ENCODE assay signal across 20 cellular contexts in genomic region chr20:38935967-38936407, GRCh38. TPM values are rescaled to one million over a fixed set of nuclear protein-coding genes. Genes with fewer than 3 reads are reported as not detected.
DNase-seq lines count a peak whose midpoint lies in the region; ATAC-seq, FAIRE-seq and TF ChIP-seq lines count a peak whose summit lies in the region.
"Had no signal": no experiment of that assay in that cellular context is flagged by ENCODE, and none has a peak within 500 bp of the region (broad histone marks: within the 10 kb centered on the region; RNA-seq: fewer than 3 reads in every experiment).

No MANE protein-coding gene starts in this region.

- peaks cover 2% of the 10 kb centered on the region for H3K36me3 Mint-ChIP-seq in activated naive CD4-positive, alpha-beta T cell treated with anti-CD3 and anti-CD28 coated beads for 36 hours (ENCODE audit: low read depth)
- H3K36me3 Mint-ChIP-seq: CD8-positive, alpha-beta memory T cell; natural killer cell had no signal

- 100% methylated on average over 3 of the region's 5 CpGs; no CpG with 5 or more reads in 1 of the 2 experiments for WGBS in IMR-90 (ENCODE audit: extremely low coverage in 2 of 2, insufficient read length in 1 of 2), 2 experiments

- H3K79me2 ChIP-seq in MM.1S (ENCODE audit: low read length): peaks cover 100% of the 10 kb centered on the region

- H3K4ac ChIP-seq in IMR-90 (ENCODE audit: low read depth, low read length): peak overlapping the region; percentile 43; the same call in 1 of the 2 replicates

- peak overlapping the region; percentile 55 for H3K14ac ChIP-seq in IMR-90 (replicated peaks; ENCODE audit: low read depth, low read length)

- H3K4me3 ChIP-seq in IMR-90 (ENCODE audit: insufficient read depth, low read depth, low read length) (no peak overlapping the region), bronchial epithelial cell (ENCODE audit: low read depth, low read length) (no peak overlapping the region), MM.1S (ENCODE audit: low read length) (no peak overlapping the region)
- H3K4me3 ChIP-seq: lung, thoracic aorta had no signal

- peak overlapping the region in 1 of 2 experiments; percentile 37; a peak in 2 of 4 replicates for H4K8ac ChIP-seq in IMR-90 (ENCODE audit: low read depth in 2 of 2, low read length in 2 of 2)

- no peak overlapping the region for H2AK9ac ChIP-seq in IMR-90 (replicated peaks; ENCODE audit: low read depth, low read length, poor library complexity)

- H2AFZ ChIP-seq in IMR-90 (replicated peaks; ENCODE audit: low read length, poor library complexity): no peak overlapping the region
- no peak overlapping the region for H2AFZ ChIP-seq in MM.1S (ENCODE audit: low read length)

- H3K9me1 ChIP-seq in IMR-90 (ENCODE audit: insufficient read depth, low read length): peaks cover 26% of the 10 kb centered on the region

- H3K9me3 ChIP-seq in IMR-90 (ENCODE audit: control insufficient read depth, insufficient read depth, low read length) (no peaks in the 10 kb centered on the region), MM.1S (replicated peaks; ENCODE audit: insufficient read depth, low read length) (no peaks in the 10 kb centered on the region)
- H3K9me3 ChIP-seq: thoracic aorta had no signal

- no TSS peak for BruUV-seq in IMR-90 (replicated peaks; lab: Mats Ljungman, UMichigan)

- no peak overlapping the region for H3K56ac ChIP-seq in IMR-90 (ENCODE audit: extremely low read depth, insufficient read depth, low read length)

- dilution Hi-C loops in IMR-90 (cut with HindIII; ENCODE audit: low sequenced_read_pairs, unreplicated experiment): no loop called here

- H3K18ac ChIP-seq in IMR-90 (ENCODE audit: low read depth, low read length): no peak overlapping the region

- H3K4me3 Mint-ChIP-seq in activated naive CD4-positive, alpha-beta T cell treated with anti-CD3 and anti-CD28 coated beads for 36 hours: no peak overlapping the region
- H3K4me3 Mint-ChIP-seq: CD8-positive, alpha-beta memory T cell; natural killer cell had no signal

- no peak for FAIRE-seq in bronchial epithelial cell (lab: Jason Lieb, UNC)
- FAIRE-seq: frontal cortex had no signal

- H3K4me1 Mint-ChIP-seq in activated naive CD4-positive, alpha-beta T cell treated with anti-CD3 and anti-CD28 coated beads for 36 hours (ENCODE audit: low read depth): no peaks in the 10 kb centered on the region
- H3K4me1 Mint-ChIP-seq: natural killer cell had no signal

- H3K9me3 Mint-ChIP-seq in activated naive CD4-positive, alpha-beta T cell treated with anti-CD3 and anti-CD28 coated beads for 36 hours: no peaks in the 10 kb centered on the region
- H3K9me3 Mint-ChIP-seq: CD8-positive, alpha-beta memory T cell; natural killer cell had no signal

- CTCF ChIA-PET in IMR-90 (lab: Yijun Ruan, JAX): no interaction called here
- CTCF ChIA-PET in activated naive CD4-positive, alpha-beta T cell treated with anti-CD3 and anti-CD28 coated beads for 36 hours (lab: Charles Lee): interaction anchor here (1.4 kb wide), 1 partner anchor 9 kb away, joined by 4 read pairs; the partner anchor contains the start of gene FAM83D

- no peak for TF ChIP-seq POLR2A in IMR-90 (IDR thresholded peaks at IDR 0.05; ENCODE audit: low read depth, low read length)

- TF ChIP-seq RAD21 in IMR-90 (IDR thresholded peaks at IDR 0.05; ENCODE audit: low read length): no peak

- peak overlapping the region; percentile 21 for H2BK5ac ChIP-seq in IMR-90 (ENCODE audit: low read depth, low read length, poor library complexity, severe bottlenecking)

- peak; percentile 31 for DNase-seq in EL
- DNase-seq in IMR-90: no peak
- peak; percentile 78 for DNase-seq in bronchial epithelial cell (ENCODE audit: low read depth)
- DNase-seq in islet precursor cell: peak; percentile 79
- DNase-seq in stimulated activated CD4-positive, alpha-beta T cell treated with anti-CD3 and anti-CD28 coated beads, Interleukin-4, amount 100 ng/mL, for 4 hours: no peak
- DNase-seq in NCI-H526 (lab: John Stamatoyannopoulos, UW): no peak
- no peak for DNase-seq in activated naive CD4-positive, alpha-beta T cell treated with anti-CD3 and anti-CD28 coated beads for 36 hours
- no peak for DNase-seq in MM.1S
- DNase-seq: activated CD4-positive, alpha-beta T cell treated with anti-CD3 and anti-CD28 coated beads, Interleukin-2, amount 50 U/mL, for 4 hours; activated naive CD4-positive, alpha-beta T cell treated with anti-CD3 and anti-CD28 coated beads, Interleukin-2, amount 50 U/mL, for 16 hours; activated T-cell treated with anti-CD3 and anti-CD28 coated beads, Interleukin-2, amount 50 U/mL, for 1 hour; CD8-positive, alpha-beta memory T cell; DND-41; effector CD4-positive, alpha-beta T cell; natural killer cell; NCI-H2081 treated with DMSO at 0.1 percent for 48 hours; NCI-H526 treated with DMSO at 0.1 percent for 48 hours had no signal

- H3K9ac ChIP-seq in IMR-90 (ENCODE audit: low read depth, low read length) (no peak overlapping the region), MM.1S (ENCODE audit: low read length) (no peak overlapping the region)

- H2BK20ac ChIP-seq in IMR-90 (ENCODE audit: low read depth, low read length): no peak overlapping the region

- H4K91ac ChIP-seq in IMR-90 (ENCODE audit: insufficient read depth, low read depth, low read length): no peak overlapping the region

- no peak overlapping the region for H3K23ac ChIP-seq in IMR-90 (ENCODE audit: low read depth, low read length)

- no peak for TF ChIP-seq CTCF in IMR-90 (conservative IDR thresholded peaks at IDR 0.05; ENCODE audit: low read depth, low read length)
- no peak for TF ChIP-seq CTCF in bronchial epithelial cell (IDR thresholded peaks at IDR 0.05; ENCODE audit: insufficient read depth, low read length, severe bottlenecking)
- TF ChIP-seq CTCF in MM.1S (IDR thresholded peaks at IDR 0.05; ENCODE audit: low read length): no peak

- no peak overlapping the region for H2BK120ac ChIP-seq in IMR-90 (ENCODE audit: low read depth, low read length)

- intact Hi-C loops in IMR-90 (cut with micrococcal nuclease): no loop called here
- intact Hi-C loops in activated naive CD4-positive, alpha-beta T cell treated with anti-CD3 and anti-CD28 coated beads for 36 hours (cut with micrococcal nuclease): no loop called here

- no peak overlapping the region for H3K27ac Mint-ChIP-seq in activated naive CD4-positive, alpha-beta T cell treated with anti-CD3 and anti-CD28 coated beads for 36 hours
- H3K27ac Mint-ChIP-seq: natural killer cell had no signal

- H4K20me1 ChIP-seq in IMR-90 (ENCODE audit: insufficient read depth, low read length) (peaks cover 6% of the 10 kb centered on the region; the same call in 1 of the 2 replicates), MM.1S (ENCODE audit: insufficient read depth, low read length) (peaks cover 5% of the 10 kb centered on the region; the same call in 1 of the 2 replicates)

- in situ Hi-C loops in IMR-90 (cut with MboI; ENCODE audit: low sequenced_read_pairs): no loop called here

- POLR2A ChIA-PET in IMR-90 (lab: Charles Lee; ENCODE audit: unreplicated experiment): no interaction called here

- no peak overlapping the region for H3K4me2 ChIP-seq in IMR-90 (ENCODE audit: low read depth, low read length)
- no peak overlapping the region for H3K4me2 ChIP-seq in MM.1S (ENCODE audit: low read depth, low read length)

- H4K5ac ChIP-seq in IMR-90 (ENCODE audit: low read depth, low read length): 0 out of 2 replicates have a peak overlapping the region, but pooled peaks have one; percentile 1

- no peak overlapping the region for H2BK15ac ChIP-seq in IMR-90 (ENCODE audit: low read depth, low read length)

- H3K4me1 ChIP-seq in IMR-90 (ENCODE audit: control insufficient read depth, insufficient read depth, low read length) (peaks cover 10% of the 10 kb centered on the region), MM.1S (ENCODE audit: low read length) (no peaks in the 10 kb centered on the region)

- H3K27me3 ChIP-seq in IMR-90 (ENCODE audit: control insufficient read depth, insufficient read depth, low read length) (no peaks in the 10 kb centered on the region), bronchial epithelial cell (ENCODE audit: control insufficient read depth, insufficient read depth, low read length) (no peaks in the 10 kb centered on the region), MM.1S (replicated peaks; ENCODE audit: insufficient read depth, low read length) (no peaks in the 10 kb centered on the region)

- peaks cover 48 to 79% of the 10 kb centered on the region in 2 experiments for H3K79me1 ChIP-seq in IMR-90 (ENCODE audit: low read depth in 1 of 2, low read length in 2 of 2)

- H3K36me3 ChIP-seq in IMR-90 (ENCODE audit: control insufficient read depth, insufficient read depth, low read length) (no peaks in the 10 kb centered on the region), bronchial epithelial cell (ENCODE audit: control insufficient read depth, insufficient read depth, low read length) (no peaks in the 10 kb centered on the region), MM.1S (replicated peaks; ENCODE audit: insufficient read depth, low read length) (peaks cover 3% of the 10 kb centered on the region)
- H3K36me3 ChIP-seq: thoracic aorta had no signal

- no peak for ATAC-seq in IMR-90 (ENCODE audit: low read depth)
- ATAC-seq: natural killer cell had no signal

- no peaks in the 10 kb centered on the region for H3K27me3 Mint-ChIP-seq in activated naive CD4-positive, alpha-beta T cell treated with anti-CD3 and anti-CD28 coated beads for 36 hours (ENCODE audit: low read depth)

- H3K27ac ChIP-seq in IMR-90 (ENCODE audit: insufficient read depth, low read length): no peak overlapping the region
- H3K27ac ChIP-seq in MM.1S (ENCODE audit: low read length): no peak overlapping the region
- H3K27ac ChIP-seq: thoracic aorta had no signal

- no peaks in the 10 kb centered on the region for H3K9me2 ChIP-seq in MM.1S (replicated peaks; ENCODE audit: insufficient read depth, low read length)

- H3F3A ChIP-seq in MM.1S (ENCODE audit: insufficient read depth, low read length): no peaks in the 10 kb centered on the region

- H2AK5ac ChIP-seq in IMR-90 (ENCODE audit: low read depth, low read length): peak overlapping the region; percentile 40; the same call in 1 of the 2 replicates

TF ChIP-seq in IMR-90, 13 proteins besides CTCF, POLR2A, EP300 and RAD21:
- TF ChIP-seq NFE2L2 (IDR thresholded peaks at IDR 0.05; ENCODE audit: low read depth, low read length): no peak

RNA-seq across cellular contexts. Expression of gene FAM83D, which starts 9.8 kb away (rescaled TPM):
- total RNA-seq in IMR-90 (2012; rRNA removed) (20.4 and 23.1 TPM in 2 replicates), bronchial epithelial cell (2.6 and 5.1 TPM in 2 replicates)
- 26.4 and 29.6 TPM in 2 replicates for polyA plus RNA-seq in IMR-90 (2012; rRNA removed)
- polyA plus RNA-seq in IMR-90 (2012; cell fraction: cytosol; rRNA removed): 19.3 and 28.9 TPM in 2 replicates
- 15.9 and 19.1 TPM in 2 replicates for polyA plus RNA-seq in IMR-90 (2012; cell fraction: nucleus; rRNA removed; ENCODE audit: low replicate concordance)
- 10 to 100 TPM; 13.6 TPM for total RNA-seq in activated naive CD4-positive, alpha-beta T cell treated with anti-CD3 and anti-CD28 coated beads for 36 hours

RNA-seq across cellular contexts. Expression of gene DHX35, which starts 26.2 kb away (rescaled TPM):
- 8.1 and 9.1 TPM in 2 replicates for total RNA-seq in IMR-90 (2012; rRNA removed)
- polyA plus RNA-seq in IMR-90 (2012; rRNA removed): 12.5 and 13.5 TPM in 2 replicates
- polyA plus RNA-seq in IMR-90 (2012; cell fraction: cytosol; rRNA removed): 3.5 and 5.9 TPM in 2 replicates
- 42.9 and 80.9 TPM in 2 replicates for polyA plus RNA-seq in IMR-90 (2012; cell fraction: nucleus; rRNA removed; ENCODE audit: low replicate concordance)
- total RNA-seq in bronchial epithelial cell: 7.4 and 8.2 TPM in 2 replicates
- 10 to 100 TPM in 1 of 2 experiments, 1 to 10 TPM in 1; 9.5 to 10.3 TPM for total RNA-seq in activated naive CD4-positive, alpha-beta T cell treated with anti-CD3 and anti-CD28 coated beads for 36 hours

Comparison
In these comparisons a context has a peak if more than half of its experiments do, and no peak if none do; other contexts are left out.
1. DNase-seq: peak in EL (single experiment), bronchial epithelial cell (single experiment) and islet precursor cell (single experiment); none in IMR-90 (single experiment), stimulated activated CD4-positive, alpha-beta T cell treated with anti-CD3 and anti-CD28 coated beads, Interleukin-4, amount 100 ng/mL, for 4 hours (0 of 2), NCI-H526 (0 of 2), activated naive CD4-positive, alpha-beta T cell treated with anti-CD3 and anti-CD28 coated beads for 36 hours (single experiment) and MM.1S (single experiment).